ENCODE assay signal across 25 cellular contexts in the genomic region with DNA sequence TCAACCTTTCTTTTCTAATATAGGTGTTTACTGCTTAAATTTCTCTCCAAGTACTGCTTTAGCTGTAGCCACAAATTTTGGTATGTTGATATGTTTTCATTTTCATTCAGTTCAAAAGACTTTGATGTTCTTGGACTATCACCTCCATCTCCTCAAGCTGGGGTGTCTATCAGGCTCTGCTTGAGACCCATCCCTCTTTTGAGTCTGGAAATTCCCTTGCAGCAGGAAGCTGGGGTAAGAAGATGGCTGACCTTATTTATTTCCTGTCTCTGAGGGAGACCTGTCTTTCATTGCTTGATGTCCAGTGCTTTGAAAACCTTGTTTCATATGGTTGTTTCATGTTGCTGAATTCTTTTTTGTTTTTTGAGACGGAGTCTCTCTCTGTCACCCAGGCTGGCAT.
"Had no signal": no experiment of that assay in that cellular context is flagged by ENCODE, and none has a peak within 500 bp of the region (broad histone marks: within the 10 kb centered on the region; RNA-seq: fewer than 3 reads in every experiment).

No MANE protein-coding gene starts in this region.

- H3K9me3 ChIP-seq: SJCRH30 had no signal

- ATAC-seq: HepG2, Panc1, PC-3, Right ventricle myocardium inferior, SK-N-SH treated with all-trans-retinoic acid at 6 μM for 48 hours had no signal

- H3K27ac ChIP-seq: RWPE1, SJCRH30 had no signal

- H3K36me3 ChIP-seq: SJCRH30 had no signal

- H3K4me1 ChIP-seq: SJCRH30 had no signal

- DNase-seq: IMR-90; Karpas-422; KG1; MV-4-11; NCI-H1048; NCI-H1105; NCI-H1417 treated with DMSO at 0.1 percent for 48 hours; NCI-H146; NCI-H1694 treated with DMSO at 0.1 percent for 48 hours; NCI-H1930; NCI-H2081; NCI-H2107; NCI-H2227 treated with DMSO at 0.1 percent for 48 hours; NCI-H524 treated with DMSO at 0.1 percent for 48 hours; NCI-H69; NCI-H774; NK-92 treated with Interleukin-12 subunit alpha and Interleukin-12 subunit beta, amount 100 ng/mL, for 24 hours; PC-3; SHP77 treated with DMSO at 0.1 percent for 48 hours; SJCRH30 had no signal

- H3K4me3 ChIP-seq: SJCRH30 had no signal
